Comparison of ENCODE assay signal across 8 cellular contexts in genomic region chr11:62832346-62833234, GRCh38. TPM values are rescaled to one million over a fixed set of nuclear protein-coding genes. Genes with fewer than 3 reads are reported as not detected.
A peak's percentile ranks its signal among the peaks of the same experiment; 100 is the strongest.
DNase-seq lines count a peak whose midpoint lies in the region; ATAC-seq and TF ChIP-seq lines count a peak whose summit lies in the region.

TEX54 (minus strand) TSS chr11:62832841.

- H3K4me2 ChIP-seq in Karpas-422 (ENCODE audit: low read depth, low read length, poor library complexity, severe bottlenecking) = peak within 1 kb of the TSS; percentile 91

- intact Hi-C loops in thyroid gland (cut with DNase I) = loop anchor here (10.0 kb wide), 1 partner anchor 48 kb away; the partner anchor contains the start of gene TMEM179B

- POLR2A ChIA-PET in BJ (lab: Charles Lee) = interaction anchor here (0.5 to 2.2 kb wide), 2 partner anchors 8 to 1690 kb away, joined by 4 to 21 read pairs; no protein-coding TSS in a partner anchor

- no peak for DNase-seq in BJ (ENCODE audit: low read depth)
- DNase-seq in Karpas-422 = no peak
- DNase-seq in cardiac fibroblast (ENCODE audit: low read depth in 2 of 2) = no peak
- DNase-seq in lung (ENCODE audit: low spot score) = no peak
- peak; percentile 34 to 51 for DNase-seq in thyroid gland
- DNase-seq in NCI-H1930 (lab: John Stamatoyannopoulos, UW) = no peak

- H3K4me3 ChIP-seq in BJ (ENCODE audit: low read depth, low read length) (peak within 1 kb of the TSS; percentile 92), Karpas-422 (ENCODE audit: low read length) (peak within 1 kb of the TSS; percentile 95), cardiac fibroblast (replicated peaks in 1 of 2; ENCODE audit: low read depth in 2 of 2, low read length in 2 of 2) (peak within 1 kb of the TSS; percentile 85 to 90), lung (peak within 1 kb of the TSS; percentile 74), thyroid gland (replicated peaks in 1 of 3) (peak within 1 kb of the TSS; percentile 62 to 96 (median 65))

- H3K9ac ChIP-seq in Karpas-422 (ENCODE audit: low read length) = peak within 1 kb of the TSS; percentile 92

- TF ChIP-seq CTCF in BJ (IDR thresholded peaks at IDR 0.05; ENCODE audit: insufficient read depth, low read depth, low read length) (no peak), cardiac fibroblast (IDR thresholded peaks at IDR 0.05; ENCODE audit: low read depth, low read length) (no peak), lung (IDR thresholded peaks at IDR 0.05; ENCODE audit: control extremely low read depth, extremely low read depth) (no peak), thyroid gland (IDR thresholded peaks at IDR 0.05) (no peak)

- peaks cover 4% of the 10 kb centered on the region; the same call in 1 of the 2 replicates for H4K20me1 ChIP-seq in Karpas-422 (ENCODE audit: insufficient read depth, low read depth, low read length)

- H3K27me3 ChIP-seq in BJ (ENCODE audit: control insufficient read depth, insufficient read depth, low read length) = no peaks in the 10 kb centered on the region
- H3K27me3 ChIP-seq in Karpas-422 (ENCODE audit: low read length) = no peaks in the 10 kb centered on the region
- no peaks in the 10 kb centered on the region for H3K27me3 ChIP-seq in lung (ENCODE audit: control insufficient read depth, insufficient read depth)
- H3K27me3 ChIP-seq in thyroid gland = no peaks in the 10 kb centered on the region

- no peaks in the 10 kb centered on the region for H3K9me2 ChIP-seq in Karpas-422 (replicated peaks; ENCODE audit: insufficient read depth, low read length)

- ATAC-seq in GM19455 (IDR thresholded peaks at IDR 0.05; ENCODE audit: unreplicated experiment) = peak; percentile 18
- peak; percentile 1 for ATAC-seq in lung (ENCODE audit: insufficient read depth, low FRiP score)
- ATAC-seq in GM19452 (IDR thresholded peaks at IDR 0.05; ENCODE audit: unreplicated experiment) = no peak

- no peak within 1 kb of the TSS for H3K27ac ChIP-seq in Karpas-422 (ENCODE audit: low read length)
- peak within 1 kb of the TSS; percentile 96 to 99 for H3K27ac ChIP-seq in lung (ENCODE audit: low read depth in 1 of 2, low read length in 1 of 2)
- peak within 1 kb of the TSS; percentile 87 to 94 (median 90) for H3K27ac ChIP-seq in thyroid gland

- no peak for TF ChIP-seq POLR2A in thyroid gland (IDR thresholded peaks at IDR 0.05)

- peaks cover 27% of the 10 kb centered on the region for H3K4me1 ChIP-seq in Karpas-422 (ENCODE audit: low read length)
- peaks cover 13 to 14% of the 10 kb centered on the region in 2 donors for H3K4me1 ChIP-seq in lung (ENCODE audit: control insufficient read depth in 2 of 2, insufficient read depth in 2 of 2, low read length in 2 of 2)
- peaks cover 17 to 19% of the 10 kb centered on the region in 2 donors for H3K4me1 ChIP-seq in thyroid gland

- H3K79me2 ChIP-seq in Karpas-422 (ENCODE audit: low read length) = peaks cover 36% of the 10 kb centered on the region

- WGBS in lung, 2 donors = 13 to 14% methylated on average over 40 of the region's 40 CpGs
- 14 to 32% methylated on average over 12 to 40 of the region's 40 CpGs for WGBS in thyroid gland, 2 donors

- H3K9me3 ChIP-seq in Karpas-422 (ENCODE audit: low read length) (no peaks in the 10 kb centered on the region), lung (ENCODE audit: control insufficient read depth in 2 of 2, insufficient read depth in 1 of 2, low read length in 1 of 2) (no peaks in the 10 kb centered on the region), thyroid gland (no peaks in the 10 kb centered on the region)

- no peak within 1 kb of the TSS for H2AFZ ChIP-seq in Karpas-422 (ENCODE audit: low read length)

- CTCF ChIA-PET in BJ (lab: Yijun Ruan, JAX) = interaction anchor here (1.6 kb wide), 1 partner anchor 25 kb away, joined by 5 read pairs; no protein-coding TSS in a partner anchor

- H3K36me3 ChIP-seq in BJ (ENCODE audit: control insufficient read depth, insufficient read depth, low read length) (peaks cover 16% of the 10 kb centered on the region), Karpas-422 (ENCODE audit: insufficient read depth, low read length) (peaks cover 29% of the 10 kb centered on the region), lung (ENCODE audit: control insufficient read depth in 2 of 2, insufficient read depth in 2 of 2, low read length in 2 of 2) (peaks cover 6 to 20% of the 10 kb centered on the region in 2 donors), thyroid gland (peaks cover 4 to 12% of the 10 kb centered on the region in 2 donors)

RNA-seq across cellular contexts. Expression of gene TEX54, which starts in this region (rescaled TPM):
- polyA plus RNA-seq in BJ (2011; rRNA removed) = not detected in 2 replicates
- not detected in 2 replicates for polyA minus RNA-seq in BJ (2011; rRNA and poly(A)+ RNA removed)
- total RNA-seq in Karpas-422 (2014; rRNA removed; shearing (Covaris generic); ENCODE audit: low replicate concordance) = 2.7 TPM in 1 of 2 replicates, not detected in the other
- not detected for total RNA-seq in lung
- polyA plus RNA-seq in lung = not detected
- not detected for total RNA-seq in thyroid gland

Comparison
In these comparisons a context has a peak if more than half of its experiments do, and no peak if none do; other contexts are left out.
1. Peak in ATAC-seq, H3K4me3 ChIP-seq and H3K27ac ChIP-seq in lung; RNA of the gene not detected or under 1 TPM.
2. Peak in DNase-seq, H3K4me3 ChIP-seq and H3K27ac ChIP-seq in thyroid gland; RNA of the gene not detected or under 1 TPM.